9 cellular contexts compared by ENCODE assay signal in the genomic region with DNA sequence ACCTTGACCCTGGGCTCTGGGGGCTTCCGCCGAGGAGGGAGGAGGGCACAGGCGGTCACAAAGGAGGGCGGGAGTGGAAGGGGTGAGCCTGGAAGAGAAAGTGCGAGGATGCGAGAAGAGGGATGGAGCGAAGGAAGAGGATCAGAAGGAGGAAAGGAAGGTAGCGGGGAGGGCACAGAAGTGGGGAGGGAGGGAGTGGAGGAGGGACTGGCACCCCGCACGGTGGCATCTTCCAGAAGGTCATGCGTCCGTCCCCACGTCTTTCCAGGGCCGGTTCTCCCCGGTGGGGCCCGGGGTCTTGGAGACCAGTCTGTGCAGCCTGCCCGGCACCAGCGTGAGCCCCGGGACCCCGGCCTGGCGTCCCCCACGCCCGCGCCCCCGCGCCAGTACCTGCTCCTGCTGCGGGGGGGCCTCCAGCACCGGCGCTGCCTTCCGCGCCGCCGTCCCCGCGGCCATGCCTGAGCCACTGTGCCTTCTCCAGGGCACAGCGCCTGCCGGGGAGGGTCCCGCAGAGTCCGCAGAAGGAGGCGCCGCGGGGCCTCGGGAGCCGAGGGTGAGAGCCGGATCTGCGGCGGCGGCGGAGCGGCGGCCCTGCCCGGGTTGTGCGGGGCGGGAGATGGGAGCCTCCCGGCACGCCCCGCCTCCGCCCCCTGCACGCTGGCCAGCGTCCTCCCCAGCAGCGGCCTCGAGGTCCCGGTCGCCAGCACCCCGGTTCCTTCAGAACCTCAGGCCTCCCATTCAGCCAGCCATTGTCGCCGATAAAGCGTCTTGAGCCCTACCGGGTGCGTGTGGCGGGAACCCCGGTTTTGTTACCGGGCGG. TPM values are rescaled to one million over a fixed set of nuclear protein-coding genes. Genes with fewer than 3 reads are reported as not detected.
A peak's percentile ranks its signal among the peaks of the same experiment; 100 is the strongest.
DNase-seq lines count a peak whose midpoint lies in the region; ATAC-seq, FAIRE-seq and TF ChIP-seq lines count a peak whose summit lies in the region.
"Had no signal": no experiment of that assay in that cellular context is flagged by ENCODE, and none has a peak within 500 bp of the region (broad histone marks: within the 10 kb centered on the region; RNA-seq: fewer than 3 reads in every experiment).

Gene RNF175 (minus strand): TSS at position 618 of the 820 bp plus-strand sequence. CDS start 162 bp downstream, at position 456.

- TF ChIP-seq POLR2A in gastroesophageal sphincter (IDR thresholded peaks at IDR 0.05), result no peak
- TF ChIP-seq POLR2A in GM12892 (IDR thresholded peaks at IDR 0.05; ENCODE audit: low read depth, low read length), result no peak

- peaks cover 0 to 6% (median 0%) of the 10 kb centered on the region in 3 donors for H3K9me3 ChIP-seq in gastroesophageal sphincter

- H3K27ac ChIP-seq in gastroesophageal sphincter, result no peak within 1 kb of the TSS

- TF ChIP-seq CTCF in gastroesophageal sphincter (IDR thresholded peaks at IDR 0.05) (no peak), progenitor cell of endocrine pancreas (IDR thresholded peaks at IDR 0.05; ENCODE audit: unreplicated experiment) (no peak), D721Med (IDR thresholded peaks at IDR 0.05; ENCODE audit: insufficient read depth, missing control alignments) (no peak)

- no peaks in the 10 kb centered on the region for H3K36me3 Mint-ChIP-seq in activated T-cell treated with anti-CD3 and anti-CD28 coated beads, Interleukin-2, amount 50 U/mL, for 24 hours (ENCODE audit: low read depth)
- no peaks in the 10 kb centered on the region for H3K36me3 Mint-ChIP-seq in progenitor cell of endocrine pancreas (ENCODE audit: insufficient read depth)

- no peaks in the 10 kb centered on the region for H3K36me3 ChIP-seq in H7 (replicated peaks; ENCODE audit: control insufficient read depth, insufficient read depth, low read length)
- no peaks in the 10 kb centered on the region for H3K36me3 ChIP-seq in gastroesophageal sphincter

- WGBS in gastroesophageal sphincter (ENCODE audit: low coverage in 1 of 2), 2 donors, result 13 to 23% methylated on average over 3 to 10 of the region's 74 CpGs

- peak; percentile 85 for DNase-seq in H7
- peak; percentile 59 for DNase-seq in activated T-cell treated with anti-CD3 and anti-CD28 coated beads, Interleukin-2, amount 50 U/mL, for 24 hours
- DNase-seq in progenitor cell of endocrine pancreas (ENCODE audit: low spot score, unreplicated experiment), result peak; percentile 40
- DNase-seq in GM12892 (ENCODE audit: insufficient read length), result no peak
- no peak for DNase-seq in D721Med (ENCODE audit: insufficient read length, low spot score)

- no peak for FAIRE-seq in GM12892 (lab: Jason Lieb, UNC)
- no peak for FAIRE-seq in D721Med (lab: Jason Lieb, UNC)

- peaks cover 0 to 15% (median 6%) of the 10 kb centered on the region in 3 donors for H3K4me1 ChIP-seq in gastroesophageal sphincter

- H3K9me3 Mint-ChIP-seq in activated T-cell treated with anti-CD3 and anti-CD28 coated beads, Interleukin-2, amount 50 U/mL, for 24 hours, result peaks cover 2% of the 10 kb centered on the region
- peaks cover under 1% of the 10 kb centered on the region for H3K9me3 Mint-ChIP-seq in progenitor cell of endocrine pancreas (ENCODE audit: low read depth)

- H3K4me1 Mint-ChIP-seq in activated T-cell treated with anti-CD3 and anti-CD28 coated beads, Interleukin-2, amount 50 U/mL, for 24 hours (ENCODE audit: low read depth), result peaks cover 44% of the 10 kb centered on the region
- peaks cover 5% of the 10 kb centered on the region for H3K4me1 Mint-ChIP-seq in progenitor cell of endocrine pancreas (ENCODE audit: low read depth)

- ATAC-seq in gastroesophageal sphincter, result peak; percentile 55
- ATAC-seq in HG03521 (IDR thresholded peaks at IDR 0.05; ENCODE audit: unreplicated experiment), result no peak
- no peak for ATAC-seq in GM18907 (IDR thresholded peaks at IDR 0.05; ENCODE audit: unreplicated experiment)

- H3K27ac Mint-ChIP-seq in activated T-cell treated with anti-CD3 and anti-CD28 coated beads, Interleukin-2, amount 50 U/mL, for 24 hours, result peak within 1 kb of the TSS; percentile 56
- no peak within 1 kb of the TSS for H3K27ac Mint-ChIP-seq in progenitor cell of endocrine pancreas

- H3K4me3 ChIP-seq in H7 (ENCODE audit: insufficient read depth, low read depth, low read length), result peak within 1 kb of the TSS; percentile 78
- H3K4me3 ChIP-seq in gastroesophageal sphincter, result peak within 1 kb of the TSS; percentile 39 to 63

- TF ChIP-seq EP300 in gastroesophageal sphincter (IDR thresholded peaks at IDR 0.05), result no peak

- H3K27me3 ChIP-seq in H7 (ENCODE audit: control insufficient read depth, insufficient read depth, low read length), result peaks cover 6% of the 10 kb centered on the region
- H3K27me3 ChIP-seq in gastroesophageal sphincter, result peaks cover 31% of the 10 kb centered on the region

- peak within 1 kb of the TSS; percentile 57 for H3K4me3 Mint-ChIP-seq in activated T-cell treated with anti-CD3 and anti-CD28 coated beads, Interleukin-2, amount 50 U/mL, for 24 hours
- H3K4me3 Mint-ChIP-seq in progenitor cell of endocrine pancreas (ENCODE audit: low read depth), result peak within 1 kb of the TSS; percentile 67

- peaks cover 40% of the 10 kb centered on the region for H3K27me3 Mint-ChIP-seq in activated T-cell treated with anti-CD3 and anti-CD28 coated beads, Interleukin-2, amount 50 U/mL, for 24 hours
- peaks cover 65% of the 10 kb centered on the region for H3K27me3 Mint-ChIP-seq in progenitor cell of endocrine pancreas

RNA-seq across cellular contexts. Expression of gene RNF175, which starts in this region (rescaled TPM):
- 3.6 and 5.8 TPM in 2 replicates for total RNA-seq in H7 (2014; rRNA removed; shearing (Covaris generic))
- under 1 TPM in 3 of 4 donors, not detected in 1; 0.16 to 0.89 (median 0.67) TPM for total RNA-seq in gastroesophageal sphincter
- total RNA-seq in progenitor cell of endocrine pancreas, result 1.7 and 1.9 TPM in 2 replicates
- polyA plus RNA-seq in GM12892 (2012; ENCODE audit: missing spikeins), result not detected
- total RNA-seq: LHCN-M2 had no signal

Comparison
In these comparisons a context has a peak if more than half of its experiments do, and no peak if none do; other contexts are left out.
1. Peak in ATAC-seq and H3K4me3 ChIP-seq in gastroesophageal sphincter; RNA of the gene not detected or under 1 TPM.
2. DNase-seq: peak in H7 (single experiment), activated T-cell treated with anti-CD3 and anti-CD28 coated beads, Interleukin-2, amount 50 U/mL, for 24 hours (single experiment) and progenitor cell of endocrine pancreas (single experiment); none in GM12892 (single experiment) and D721Med (single experiment).